ENCODE assay signal across 31 cellular contexts in the genomic region with DNA sequence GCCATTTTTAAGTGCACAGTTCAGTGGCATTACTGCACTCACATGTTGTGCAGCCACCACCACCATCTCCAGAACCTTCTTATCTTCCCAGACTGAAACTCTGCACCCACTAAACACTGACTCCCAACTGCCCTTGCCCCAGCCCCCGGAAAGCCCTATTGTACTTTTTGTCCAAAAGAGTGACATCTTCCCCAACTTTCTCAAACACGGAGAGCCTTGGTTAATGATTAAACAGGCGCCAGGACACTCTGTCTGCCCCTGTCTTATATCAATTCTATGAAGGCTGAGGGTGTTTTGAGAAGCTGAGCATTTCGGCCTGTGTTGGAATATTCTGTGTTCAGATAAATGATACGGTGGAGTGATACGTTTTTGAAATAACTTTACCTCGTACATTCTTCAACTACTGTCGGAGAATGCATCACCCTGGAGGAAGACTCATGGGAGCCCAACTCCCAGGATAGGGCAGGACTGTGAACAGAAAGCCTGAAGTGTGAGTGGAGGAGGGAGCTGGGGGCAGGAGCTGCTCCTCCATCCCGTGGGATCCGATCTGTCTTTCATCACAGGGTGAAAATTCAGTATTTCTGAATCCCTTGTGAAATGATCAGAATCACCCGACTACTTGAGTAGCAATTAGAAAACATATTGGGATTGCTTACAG.
"Had no signal": no experiment of that assay in that cellular context is flagged by ENCODE, and none has a peak within 500 bp of the region (broad histone marks: within the 10 kb centered on the region; RNA-seq: fewer than 3 reads in every experiment).

No MANE protein-coding gene starts in this region.

- H3K9me3 Mint-ChIP-seq: immature natural killer cell; natural killer cell treated with Interleukin-12 subunit alpha and Interleukin-12 subunit beta and Interleukin-15 and Interleukin-18, amount 100 ng/mL, for 72 hours; neural crest cell had no signal

- FAIRE-seq: endothelial cell of umbilical vein, pancreas, urothelium cell line had no signal

- H3K27ac Mint-ChIP-seq: memory B cell; naive B cell; stimulated activated memory B cell treated with anti-CD40 and anti-IgM and Interleukin-4, amounts not matched to agents 10 μg/mL and 1 μg/mL and 100 μg/mL, for 72 hours had no signal

- H3K4me3 ChIP-seq: coronary artery, esophagus muscularis mucosa, gastroesophageal sphincter, heart right ventricle, lung, pancreas, smooth muscle cell, testis, tibial artery, upper lobe of left lung had no signal

- H3K36me3 Mint-ChIP-seq: memory B cell; stimulated activated memory B cell treated with anti-CD40 and anti-IgM and Interleukin-4, amounts not matched to agents 10 μg/mL and 1 μg/mL and 100 μg/mL, for 72 hours had no signal

- H3K27me3 ChIP-seq: foreskin keratinocyte, gastroesophageal sphincter, heart right ventricle, neutrophil, pancreas, testis, tibial artery, upper lobe of left lung had no signal

- H3K4me3 Mint-ChIP-seq: immature natural killer cell; memory B cell; naive B cell; natural killer cell treated with Interleukin-12 subunit alpha and Interleukin-12 subunit beta and Interleukin-15 and Interleukin-18, amount 100 ng/mL, for 72 hours; neural crest cell; stimulated activated memory B cell treated with anti-CD40 and anti-IgM and Interleukin-4, amounts not matched to agents 10 μg/mL and 1 μg/mL and 100 μg/mL, for 72 hours had no signal

- DNase-seq: dermis blood vessel endothelial cell; effector memory CD4-positive, alpha-beta T cell; foreskin keratinocyte; heart right ventricle; hippocampal formation; immature natural killer cell; islet precursor cell; kidney glomerular epithelial cell; naive B cell; pancreas; stimulated activated CD4-positive, alpha-beta T cell treated with anti-CD3 and anti-CD28 coated beads, Interleukin-12 subunit alpha, Interleukin-12 subunit beta, amount 100 ng/mL, for 4 hours; stimulated activated CD4-positive, alpha-beta T cell treated with anti-CD3 and anti-CD28 coated beads, Interleukin-1b, Interleukin-23, amount 100 ng/mL, for 48 hours; stimulated activated CD4-positive, alpha-beta T cell treated with anti-CD3 and anti-CD28 coated beads, Interleukin-4, amount 100 ng/mL, for 1 hour; stimulated activated naive CD8-positive, alpha-beta T cell treated with anti-CD3 and anti-CD28 coated beads, Interleukin-15, Interleukin-2, amounts not matched to agents 100 U/mL and 50 U/mL, for 24 hours; substantia nigra; testis; tibial artery; upper lobe of left lung had no signal

- H3K4me1 Mint-ChIP-seq: memory B cell; naive B cell; neural crest cell; stimulated activated memory B cell treated with anti-CD40 and anti-IgM and Interleukin-4, amounts not matched to agents 10 μg/mL and 1 μg/mL and 100 μg/mL, for 72 hours had no signal

- H3K36me3 ChIP-seq: neutrophil, pancreas, upper lobe of left lung had no signal

- H3K27me3 Mint-ChIP-seq: natural killer cell treated with Interleukin-12 subunit alpha and Interleukin-12 subunit beta and Interleukin-15 and Interleukin-18, amount 100 ng/mL, for 72 hours had no signal

- H3K9me3 ChIP-seq: esophagus muscularis mucosa, neutrophil, pancreas, testis, tibial artery, upper lobe of left lung had no signal

- H3K4me2 ChIP-seq: smooth muscle cell had no signal

- H3K4me1 ChIP-seq: esophagus muscularis mucosa, gastroesophageal sphincter, pancreas, tibial artery, upper lobe of left lung had no signal

- H3K27ac ChIP-seq: coronary artery, esophagus muscularis mucosa, foreskin keratinocyte, gastroesophageal sphincter, heart right ventricle, neutrophil, pancreas, testis, tibial artery, upper lobe of left lung had no signal

- ATAC-seq: foreskin keratinocyte; gastroesophageal sphincter; heart right ventricle; natural killer cell treated with Interleukin-12 subunit alpha and Interleukin-12 subunit beta and Interleukin-15 and Interleukin-18, amount 100 ng/mL, for 72 hours; pancreas; sciatic nerve; stimulated activated memory B cell treated with anti-CD40 and anti-IgM and Interleukin-4, amounts not matched to agents 10 μg/mL and 1 μg/mL and 100 μg/mL, for 72 hours; stimulated activated naive CD8-positive, alpha-beta T cell treated with anti-CD3 and anti-CD28 coated beads, Interleukin-15, Interleukin-2, amounts not matched to agents 100 U/mL and 50 U/mL, for 24 hours had no signal
